In genomic region chr14:52840916-52841315, GRCh38 we compare ENCODE assay signal across 10 cellular contexts. TPM values are rescaled to one million over a fixed set of nuclear protein-coding genes. Genes with fewer than 3 reads are reported as not detected.
DNase-seq lines count a peak whose midpoint lies in the region; ATAC-seq, FAIRE-seq and TF ChIP-seq lines count a peak whose summit lies in the region.
"Had no signal": no experiment of that assay in that cellular context is flagged by ENCODE, and none has a peak within 500 bp of the region (broad histone marks: within the 10 kb centered on the region; RNA-seq: fewer than 3 reads in every experiment).

No MANE protein-coding gene starts in this region.

- no peak overlapping the region for H3K4me3 ChIP-seq in bronchial epithelial cell (ENCODE audit: low read depth, low read length)
- H3K4me3 ChIP-seq in right lobe of liver: no peak overlapping the region

- no peaks in the 10 kb centered on the region for H3K9me3 ChIP-seq in right lobe of liver

- no peaks in the 10 kb centered on the region for H3K27me3 Mint-ChIP-seq in Calu3 (ENCODE audit: unreplicated experiment)
- H3K27me3 Mint-ChIP-seq: T-helper 17 cell had no signal

- H3K36me3 ChIP-seq in bronchial epithelial cell (ENCODE audit: control insufficient read depth, insufficient read depth, low read length) (no peaks in the 10 kb centered on the region), right lobe of liver (no peaks in the 10 kb centered on the region)

- 32% methylated on average over 2 of the region's 2 CpGs for WGBS in right lobe of liver (ENCODE audit: insufficient coverage, low coverage, low lambda C conversion rate, missing lambda C conversion rate)

- H3K27me3 ChIP-seq in bronchial epithelial cell (ENCODE audit: control insufficient read depth, insufficient read depth, low read length): no peaks in the 10 kb centered on the region
- H3K27me3 ChIP-seq in right lobe of liver: no peaks in the 10 kb centered on the region

- TF ChIP-seq POLR2A in right lobe of liver (IDR thresholded peaks at IDR 0.05): no peak

- intact Hi-C loops in right lobe of liver (cut with DNase I): no loop called here
- intact Hi-C loops in Calu3 (cut with micrococcal nuclease; ENCODE audit: unreplicated experiment): no loop called here

- H3K4me3 Mint-ChIP-seq in Calu3 (ENCODE audit: low read depth, unreplicated experiment): no peak overlapping the region
- H3K4me3 Mint-ChIP-seq: T-helper 17 cell had no signal

- no peak overlapping the region for H3K27ac ChIP-seq in right lobe of liver

- no peak for FAIRE-seq in bronchial epithelial cell (lab: Jason Lieb, UNC)

- CTCF ChIA-PET in Calu3 (lab: Charles Lee): interaction anchor here (1.0 kb wide), 1 partner anchor 13 kb away, joined by 3 read pairs; no protein-coding TSS in a partner anchor

- no TSS peak for BruUV-seq in Calu3 (replicated peaks; lab: Mats Ljungman, UMichigan)

- H3K4me1 ChIP-seq in right lobe of liver: peaks cover 0 to 26% (median 12%) of the 10 kb centered on the region in 4 donors

- H3K36me3 Mint-ChIP-seq in Calu3 (ENCODE audit: insufficient read depth, unreplicated experiment): no peaks in the 10 kb centered on the region

- DNase-seq in A172 (ENCODE audit: low spot score) (peak; percentile 47), HPDE6-E6E7 (ENCODE audit: extremely low spot score) (peak; percentile 48), bronchial epithelial cell (ENCODE audit: low read depth) (peak; percentile 47), right lobe of liver (peak in 1 of 3 donors; percentile 28), Calu3 (no peak), activated gamma-delta T cell (lab: John Stamatoyannopoulos, UW) (no peak)
- DNase-seq: activated naive CD4-positive, alpha-beta T cell treated with Interleukin-2 at 50 U/mL for 16 hours; T-helper 17 cell had no signal

- H3K4me1 Mint-ChIP-seq in Calu3 (ENCODE audit: low read depth, unreplicated experiment): no peaks in the 10 kb centered on the region

- no peaks in the 10 kb centered on the region for H3K9me3 Mint-ChIP-seq in Calu3 (ENCODE audit: low read depth, unreplicated experiment)

- H3K27ac Mint-ChIP-seq in Calu3 (ENCODE audit: unreplicated experiment): no peak overlapping the region
- H3K27ac Mint-ChIP-seq: T-helper 17 cell had no signal

- peak; percentile 53 to 81 (median 65) for ATAC-seq in right lobe of liver
- no peak for ATAC-seq in GM19023 (IDR thresholded peaks at IDR 0.05; ENCODE audit: unreplicated experiment)
- ATAC-seq in GM21786 (IDR thresholded peaks at IDR 0.05; ENCODE audit: unreplicated experiment): no peak
- ATAC-seq: T-helper 17 cell had no signal

- TF ChIP-seq CTCF in bronchial epithelial cell (IDR thresholded peaks at IDR 0.05; ENCODE audit: insufficient read depth, low read length, severe bottlenecking) (no peak), right lobe of liver (IDR thresholded peaks at IDR 0.05) (no peak), Calu3 (IDR thresholded peaks at IDR 0.05; ENCODE audit: unreplicated experiment) (no peak)

RNA-seq across cellular contexts. Expression of gene GNPNAT1, which starts 49.5 kb away (rescaled TPM):
- total RNA-seq in A172 (2014; rRNA removed; shearing (Covaris generic)): 21.3 and 78.2 TPM in 2 replicates
- total RNA-seq in bronchial epithelial cell (39.8 and 57.1 TPM in 2 replicates), right lobe of liver (10 to 100 TPM; 31.4 to 47.6 (median 43.2) TPM), Calu3 (2022) (31.4 and 35.8 TPM in 2 replicates)

Comparison
In these comparisons a context has a peak if more than half of its experiments do, and no peak if none do; other contexts are left out.
1. DNase-seq: peak in A172 (single experiment), HPDE6-E6E7 (single experiment) and bronchial epithelial cell (single experiment); none in Calu3 (single experiment) and activated gamma-delta T cell (single experiment).
2. ATAC-seq: peak in right lobe of liver (4 of 4); none in GM19023 (single experiment) and GM21786 (single experiment).